12 cellular contexts compared by ENCODE assay signal in genomic region chr15:67824157-67824899, GRCh38. TPM values are rescaled to one million over a fixed set of nuclear protein-coding genes. Genes with fewer than 3 reads are reported as not detected.
DNase-seq lines count a peak whose midpoint lies in the region; ATAC-seq, FAIRE-seq and TF ChIP-seq lines count a peak whose summit lies in the region.
"Had no signal": no experiment of that assay in that cellular context is flagged by ENCODE, and none has a peak within 500 bp of the region (broad histone marks: within the 10 kb centered on the region; RNA-seq: fewer than 3 reads in every experiment).

No MANE protein-coding gene starts in this region.

- H3K27ac ChIP-seq in astrocyte (ENCODE audit: low read depth, low read length) = no peak overlapping the region
- H3K27ac ChIP-seq: SJSA1 had no signal

- peak overlapping the region; percentile 64 for H3K4me3 Mint-ChIP-seq in activated CD4-positive, alpha-beta T cell treated with anti-CD3 and anti-CD28 coated beads, Interleukin-2, amount 10 ng/mL, durations not matched to agents 24 days and 14 days
- peak overlapping the region; percentile 69 for H3K4me3 Mint-ChIP-seq in astrocyte (ENCODE audit: unreplicated experiment)

- peaks cover 14% of the 10 kb centered on the region for H3K36me3 Mint-ChIP-seq in activated CD4-positive, alpha-beta T cell treated with anti-CD3 and anti-CD28 coated beads, Interleukin-2, amount 10 ng/mL, durations not matched to agents 24 days and 14 days (ENCODE audit: low read depth)
- H3K36me3 Mint-ChIP-seq in astrocyte (ENCODE audit: low read depth, unreplicated experiment) = peaks cover 1% of the 10 kb centered on the region

- H3K79me2 ChIP-seq in Loucy (ENCODE audit: insufficient read depth, low read length) (no peaks in the 10 kb centered on the region), astrocyte (ENCODE audit: insufficient read depth, low read length) (no peaks in the 10 kb centered on the region)

- H4K20me1 ChIP-seq in Loucy (ENCODE audit: insufficient read depth, low read length, poor library complexity, severe bottlenecking) = no peaks in the 10 kb centered on the region
- H4K20me1 ChIP-seq in astrocyte (ENCODE audit: insufficient read depth, low read length) = peaks cover 32% of the 10 kb centered on the region

- H2AFZ ChIP-seq in Loucy (ENCODE audit: low read length) = peak overlapping the region; percentile 57; the same call in 1 of the 2 replicates
- H2AFZ ChIP-seq in astrocyte (ENCODE audit: low read depth, low read length) = no peak overlapping the region

- H3K9me3 ChIP-seq in Loucy (ENCODE audit: insufficient read depth, low read depth, low read length) = no peaks in the 10 kb centered on the region
- peaks cover 9% of the 10 kb centered on the region for H3K9me3 ChIP-seq in astrocyte (ENCODE audit: insufficient read depth, low read depth, low read length)

- H3K27me3 Mint-ChIP-seq in activated CD4-positive, alpha-beta T cell treated with anti-CD3 and anti-CD28 coated beads, Interleukin-2, amount 10 ng/mL, durations not matched to agents 24 days and 14 days = peaks cover 75% of the 10 kb centered on the region
- H3K27me3 Mint-ChIP-seq in astrocyte (ENCODE audit: low read depth, unreplicated experiment) = peaks cover 67% of the 10 kb centered on the region

- intact Hi-C loops in activated CD4-positive, alpha-beta T cell treated with anti-CD3 and anti-CD28 coated beads, Interleukin-2, amount 10 ng/mL, durations not matched to agents 24 days and 14 days (cut with micrococcal nuclease) = loop anchor here (5.0 kb wide), 1 partner anchor 282 kb away; the partner anchor contains the start of gene MAP2K5

- H3K4me1 ChIP-seq in Loucy (ENCODE audit: insufficient read depth, low read length, poor library complexity, severe bottlenecking) = peaks cover 9% of the 10 kb centered on the region
- H3K4me1 ChIP-seq in astrocyte (ENCODE audit: insufficient read depth, low read length) = peaks cover 11% of the 10 kb centered on the region

- ATAC-seq in HG03139 (IDR thresholded peaks at IDR 0.05; ENCODE audit: unreplicated experiment) = no peak

- H3K27ac Mint-ChIP-seq in activated CD4-positive, alpha-beta T cell treated with anti-CD3 and anti-CD28 coated beads, Interleukin-2, amount 10 ng/mL, durations not matched to agents 24 days and 14 days = peak overlapping the region; percentile 64
- H3K27ac Mint-ChIP-seq in astrocyte (ENCODE audit: unreplicated experiment) = peak overlapping the region; percentile 95

- TF ChIP-seq CTCF in Loucy (conservative IDR thresholded peaks at IDR 0.05; ENCODE audit: low read length) (no peak), astrocyte (IDR thresholded peaks at IDR 0.05; ENCODE audit: insufficient read depth, low read depth, low read length) (no peak)

- peak overlapping the region; percentile 85 for H3K4me2 ChIP-seq in Loucy (ENCODE audit: low read depth, low read length, poor library complexity, severe bottlenecking)
- no peak overlapping the region for H3K4me2 ChIP-seq in astrocyte (ENCODE audit: low read length)

- H3F3A ChIP-seq in Loucy (ENCODE audit: low read depth) = no peaks in the 10 kb centered on the region

- H3K36me3 ChIP-seq in Loucy (ENCODE audit: insufficient read depth, low read length) (no peaks in the 10 kb centered on the region), astrocyte (ENCODE audit: insufficient read depth, low read length) (no peaks in the 10 kb centered on the region)
- H3K36me3 ChIP-seq: SJSA1 had no signal

- H3K27me3 ChIP-seq in Loucy (ENCODE audit: insufficient read depth, low read length, poor library complexity, severe bottlenecking) = no peaks in the 10 kb centered on the region
- peaks cover 79% of the 10 kb centered on the region for H3K27me3 ChIP-seq in astrocyte (ENCODE audit: insufficient read depth, low read length)

- H3K9me2 ChIP-seq in Loucy (replicated peaks; ENCODE audit: low read depth, low read length) = no peaks in the 10 kb centered on the region

- no peak for DNase-seq in activated CD4-positive, alpha-beta T cell treated with anti-CD3 and anti-CD28 coated beads, Interleukin-2, amount 10 ng/mL, durations not matched to agents 24 days and 14 days
- DNase-seq in activated CD4-positive, alpha-beta T cell treated with anti-CD3 and anti-CD28 coated beads for 1 hour = no peak
- no peak for DNase-seq in astrocyte (ENCODE audit: low read depth)
- peak; percentile 54 for DNase-seq in retina
- no peak for DNase-seq in NCI-H226
- DNase-seq in NCI-H2171 treated with DMSO at 0.1 percent for 48 hours (lab: John Stamatoyannopoulos, UW) = no peak
- DNase-seq: cortex of kidney had no signal

- H3K4me3 ChIP-seq in Loucy (ENCODE audit: low read length, poor library complexity, severe bottlenecking) = peak overlapping the region; percentile 80
- no peak overlapping the region for H3K4me3 ChIP-seq in astrocyte (ENCODE audit: insufficient read depth, low read depth, low read length)
- H3K4me3 ChIP-seq: SJSA1 had no signal

- H3K9me3 Mint-ChIP-seq in activated CD4-positive, alpha-beta T cell treated with anti-CD3 and anti-CD28 coated beads, Interleukin-2, amount 10 ng/mL, durations not matched to agents 24 days and 14 days = peaks cover 3% of the 10 kb centered on the region
- H3K9me3 Mint-ChIP-seq in astrocyte (ENCODE audit: unreplicated experiment) = peaks cover 19% of the 10 kb centered on the region

- peak overlapping the region; percentile 69 for H3K9ac ChIP-seq in Loucy (ENCODE audit: low read depth, low read length, poor library complexity, severe bottlenecking)
- no peak overlapping the region for H3K9ac ChIP-seq in astrocyte (ENCODE audit: low read length)

- no peak for FAIRE-seq in astrocyte (lab: Jason Lieb, UNC)

- H3K4me1 Mint-ChIP-seq in activated CD4-positive, alpha-beta T cell treated with anti-CD3 and anti-CD28 coated beads, Interleukin-2, amount 10 ng/mL, durations not matched to agents 24 days and 14 days = peaks cover 28% of the 10 kb centered on the region
- peaks cover 2% of the 10 kb centered on the region for H3K4me1 Mint-ChIP-seq in astrocyte (ENCODE audit: low read depth, unreplicated experiment)

RNA-seq across cellular contexts. Expression of gene SKOR1, which starts 1.0 kb away (rescaled TPM):
- 0.09 and 0.14 TPM in 2 replicates for total RNA-seq in activated CD4-positive, alpha-beta T cell treated with anti-CD3 and anti-CD28 coated beads, Interleukin-2, amount 10 ng/mL, durations not matched to agents 24 days and 14 days
- not detected in 2 replicates for total RNA-seq in astrocyte
- total RNA-seq: HT1080, SJSA1 had no signal

RNA-seq across cellular contexts. Expression of gene RNU6-1, which starts 15.5 kb away (rescaled TPM):
- total RNA-seq in activated CD4-positive, alpha-beta T cell treated with anti-CD3 and anti-CD28 coated beads, Interleukin-2, amount 10 ng/mL, durations not matched to agents 24 days and 14 days = not detected in 2 replicates
- total RNA-seq in astrocyte = not detected in 2 replicates
- total RNA-seq: HT1080, mesenteric fat pad, SJSA1 had no signal
